Comparison of ENCODE assay signal across 16 cellular contexts in the genomic region with DNA sequence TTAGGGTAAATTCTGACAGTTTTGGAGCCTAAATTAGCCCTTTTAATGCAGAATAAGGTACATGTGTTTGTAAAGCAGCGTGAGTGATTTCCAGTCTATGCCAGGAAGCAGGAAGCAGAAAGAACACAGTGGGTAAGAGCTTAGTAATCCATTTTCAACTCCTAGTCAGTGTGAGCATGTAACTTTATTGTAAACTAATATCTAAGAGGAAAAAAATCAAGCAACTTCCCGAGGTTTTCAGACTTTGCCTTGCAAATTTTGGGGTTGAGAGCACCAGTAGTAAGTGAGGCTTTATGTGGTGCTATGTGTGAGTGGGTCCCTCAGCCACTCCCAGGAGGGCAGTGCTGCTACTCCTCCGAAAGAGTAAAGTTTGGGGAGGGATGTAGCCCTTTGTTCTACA. TPM values are rescaled to one million over a fixed set of nuclear protein-coding genes. Genes with fewer than 3 reads are reported as not detected.
A peak's percentile ranks its signal among the peaks of the same experiment; 100 is the strongest.
DNase-seq lines count a peak whose midpoint lies in the region; ATAC-seq, FAIRE-seq and TF ChIP-seq lines count a peak whose summit lies in the region.
"Had no signal": no experiment of that assay in that cellular context is flagged by ENCODE, and none has a peak within 500 bp of the region (broad histone marks: within the 10 kb centered on the region; RNA-seq: fewer than 3 reads in every experiment).

No MANE protein-coding gene starts in this region.

- H3K36me3 ChIP-seq in HepG2 (replicated peaks in 1 of 2; ENCODE audit: control insufficient read depth in 1 of 2, insufficient read depth in 2 of 2, low read length in 2 of 2) = 0 out of 5 replicates have a peak, but pooled peaks cover 0 to 2% of the 10 kb centered on the region in 2 experiments
- H3K36me3 ChIP-seq: MG63 had no signal

- peaks cover 16% of the 10 kb centered on the region for H3K79me2 ChIP-seq in HepG2 (ENCODE audit: insufficient read depth, low read length)

- CTCF ChIA-PET in HepG2 (lab: Yijun Ruan, JAX; ENCODE audit: low intra/inter-chr PET ratio, low total read pairs) = no interaction called here

- no peak for TF ChIP-seq CTCF in HepG2 (CRISPR knock-in tag; IDR thresholded peaks at IDR 0.05)

- no peaks in the 10 kb centered on the region; a peak in 1 of 5 replicates for H3K27me3 ChIP-seq in HepG2 (ENCODE audit: control insufficient read depth in 1 of 2, insufficient read depth in 2 of 2, low read length in 2 of 2)
- H3K27me3 ChIP-seq: left lung, MG63, SJSA1 had no signal

- H3K4me1 Mint-ChIP-seq in T-helper 17 cell = peaks cover 40% of the 10 kb centered on the region

- no peak for TF ChIP-seq RAD21 in HepG2 (CRISPR knock-in tag; IDR thresholded peaks at IDR 0.05)

- H3K36me3 Mint-ChIP-seq in T-helper 17 cell (ENCODE audit: low read depth) = peaks cover 4% of the 10 kb centered on the region

- no peak overlapping the region for H3K4me2 ChIP-seq in HepG2 (ENCODE audit: low read depth, low read length)

- no peaks in the 10 kb centered on the region for H4K20me1 ChIP-seq in HepG2 (ENCODE audit: insufficient read depth, low read length)

- H3K9me3 ChIP-seq in T-helper 17 cell (ENCODE audit: control insufficient read depth, low read length, poor library complexity, severe bottlenecking) = no peaks in the 10 kb centered on the region
- H3K9me3 ChIP-seq in HepG2 (ENCODE audit: low read length) = no peaks in the 10 kb centered on the region
- H3K9me3 ChIP-seq: left lung, MG63, SJSA1 had no signal

- FAIRE-seq in GM18507 (lab: Jason Lieb, UNC) (peak; percentile 57), HepG2 (lab: Jason Lieb, UNC) (no peak)
- FAIRE-seq: GM12892 had no signal

- no peak overlapping the region for H3K4me3 ChIP-seq in HepG2 (replicated peaks in 1 of 3; ENCODE audit: insufficient read depth in 1 of 3, low read depth in 2 of 3, low read length in 3 of 3)
- H3K4me3 ChIP-seq: left lung, MG63, SJSA1 had no signal

- no peak for DNase-seq in GM18507 (ENCODE audit: extremely low spot score, insufficient read length, low read depth)
- no peak for DNase-seq in T-helper 17 cell
- DNase-seq in kidney tubule cell (ENCODE audit: low spot score) = peak; percentile 22
- no peak for DNase-seq in substantia nigra (lab: John Stamatoyannopoulos, UW)
- DNase-seq in DMS153 (lab: John Stamatoyannopoulos, UW) = no peak
- DNase-seq in NCI-H1694 treated with DMSO at 0.1 percent for 48 hours (lab: John Stamatoyannopoulos, UW) = no peak
- DNase-seq in HepG2 (ENCODE audit: low spot score) = no peak
- DNase-seq: activated effector memory CD4-positive, alpha-beta T cell treated with anti-CD3 and anti-CD28 coated beads, Interleukin-2, amount 50 U/mL, for 16 hours; central memory CD4-positive, alpha-beta T cell; left lung; MG63; NCI-H446 had no signal

- no TSS peak for BruUV-seq in HepG2 (replicated peaks; lab: Mats Ljungman, UMichigan)

- peaks cover 24% of the 10 kb centered on the region for H3K4me1 ChIP-seq in HepG2 (ENCODE audit: insufficient read depth, low read length)

- 86% methylated on average over 3 of the region's 3 CpGs for WGBS in HepG2 (ENCODE audit: low lambda C conversion rate)

- no peak for TF ChIP-seq POLR2A in HepG2 (IDR thresholded peaks at IDR 0.05; ENCODE audit: insufficient read depth in 1 of 2, low read depth in 2 of 2, low read length in 2 of 2)

- in situ Hi-C loops in HepG2 (cut with HindIII; ENCODE audit: extremely low pct_ligation_motif_present, low pct_unique_long_range_greater_than_20kb) = no loop called here

- H2AFZ ChIP-seq in HepG2 (ENCODE audit: low read length) = no peak overlapping the region

- intact Hi-C loops in HepG2 (cut with micrococcal nuclease; ENCODE audit: unreplicated experiment) = no loop called here

- no peak for TF ChIP-seq EP300 in HepG2 (IDR thresholded peaks at IDR 0.05; ENCODE audit: low read depth in 2 of 2, low read length in 2 of 2)
- TF ChIP-seq EP300 in HepG2 (CRISPR knock-in tag; IDR thresholded peaks at IDR 0.05; ENCODE audit: borderline replicate concordance) = no peak

- H3K9ac ChIP-seq in HepG2 (ENCODE audit: insufficient read depth, low read depth, low read length) = no peak overlapping the region

- ATAC-seq in T-helper 17 cell (no peak), GM19467 (IDR thresholded peaks at IDR 0.05; ENCODE audit: unreplicated experiment) (no peak), HepG2 (no peak)
- ATAC-seq: activated CD4-positive, CD25-positive, alpha-beta regulatory T cell treated with anti-CD3 and anti-CD28 coated beads, Interleukin-2, amount 50 U/mL, for 24 hours; left lung had no signal

- no peaks in the 10 kb centered on the region for H3K27me3 Mint-ChIP-seq in T-helper 17 cell

- H3K27ac Mint-ChIP-seq in T-helper 17 cell = peak overlapping the region; percentile 51

- H3K27ac ChIP-seq in substantia nigra (ENCODE audit: low read depth, low read length, poor library complexity, severe bottlenecking) (peak overlapping the region; percentile 100), HepG2 (ENCODE audit: extremely low read length, insufficient read depth, low read length) (no peak overlapping the region)
- H3K27ac ChIP-seq: left lung, SJSA1 had no signal

- peak overlapping the region; percentile 25 for H3K4me3 Mint-ChIP-seq in T-helper 17 cell

- POLR2A ChIA-PET in HepG2 (lab: Yijun Ruan, JAX) = no interaction called here

TF ChIP-seq in HepG2, 621 proteins besides CTCF, POLR2A, EP300 and RAD21 (continues in another document):
- TF ChIP-seq SP1 (IDR thresholded peaks at IDR 0.05) (no peak), SP1 (CRISPR knock-in tag; IDR thresholded peaks at IDR 0.05) (no peak), HNRNPUL1 (IDR thresholded peaks at IDR 0.05; ENCODE audit: low read depth, low read length) (no peak), CENPT (CRISPR knock-in tag; IDR thresholded peaks at IDR 0.05; ENCODE audit: low read depth) (no peak), RORA (CRISPR knock-in tag; IDR thresholded peaks at IDR 0.05) (no peak), ZNF335 (CRISPR knock-in tag; IDR thresholded peaks at IDR 0.05) (no peak)
- TF ChIP-seq, protein P1, sequence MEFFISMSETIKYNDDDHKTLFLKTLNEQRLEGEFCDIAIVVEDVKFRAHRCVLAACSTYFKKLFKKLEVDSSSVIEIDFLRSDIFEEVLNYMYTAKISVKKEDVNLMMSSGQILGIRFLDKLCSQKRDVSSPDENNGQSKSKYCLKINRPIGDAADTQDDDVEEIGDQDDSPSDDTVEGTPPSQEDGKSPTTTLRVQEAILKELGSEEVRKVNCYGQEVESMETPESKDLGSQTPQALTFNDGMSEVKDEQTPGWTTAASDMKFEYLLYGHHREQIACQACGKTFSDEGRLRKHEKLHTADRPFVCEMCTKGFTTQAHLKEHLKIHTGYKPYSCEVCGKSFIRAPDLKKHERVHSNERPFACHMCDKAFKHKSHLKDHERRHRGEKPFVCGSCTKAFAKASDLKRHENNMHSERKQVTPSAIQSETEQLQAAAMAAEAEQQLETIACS (CRISPR knock-in tag; IDR thresholded peaks at IDR 0.05) = no peak

RNA-seq across cellular contexts. Expression of a gene that starts 2.9 kb away (rescaled TPM):
- total RNA-seq in T-helper 17 cell = 10 to 100 TPM; 11.2 to 13.4 TPM
- 13.9 and 18.4 TPM in 2 replicates for total RNA-seq in HepG2 (2016; rRNA removed; fragmentation: Illumina TruSeq; extraction: Trizol)
- total RNA-seq in HepG2 (2016; cell fraction: cytosol; rRNA removed; fragmentation: Illumina TruSeq; extraction: Trizol; ENCODE audit: low read depth) = 1.6 and 1.7 TPM in 2 replicates
- 12.8 and 18.2 TPM in 2 replicates for total RNA-seq in HepG2 (2016; cell fraction: insoluble cytoplasmic fraction; rRNA removed; fragmentation: Illumina TruSeq; extraction: Trizol)
- 9.4 and 10.0 TPM in 2 replicates for total RNA-seq in HepG2 (2016; cell fraction: membrane; rRNA removed; fragmentation: Illumina TruSeq; extraction: Trizol)
- 8.0 and 10.3 TPM in 2 replicates for total RNA-seq in HepG2 (2016; cell fraction: nucleus; rRNA removed; fragmentation: Illumina TruSeq; extraction: Trizol)
- 6.0 and 7.6 TPM in 2 replicates for polyA plus RNA-seq in HepG2 (2011; rRNA removed)
- 4.8 and 5.6 TPM in 2 replicates for polyA plus RNA-seq in HepG2 (2011; cell fraction: cytosol; rRNA removed)
- 3.6 and 4.9 TPM in 2 replicates for polyA plus RNA-seq in HepG2 (2011; cell fraction: nucleus; rRNA removed)
- polyA plus RNA-seq in HepG2 (2012) = 4.0 and 4.3 TPM in 2 replicates
- 0.84 and 0.93 TPM in 2 replicates for polyA plus RNA-seq in HepG2 (2016; cell fraction: cytosol; fragmentation: Illumina TruSeq; extraction: Trizol; ENCODE audit: low read depth)
- 12.4 and 12.8 TPM in 2 replicates for polyA plus RNA-seq in HepG2 (2016; cell fraction: insoluble cytoplasmic fraction; fragmentation: Illumina TruSeq; extraction: Trizol; ENCODE audit: low read depth)
- polyA plus RNA-seq in HepG2 (2016; cell fraction: membrane; fragmentation: Illumina TruSeq; extraction: Trizol; ENCODE audit: low read depth) = 3.3 and 4.4 TPM in 2 replicates
- 10.3 and 11.4 TPM in 2 replicates for polyA plus RNA-seq in HepG2 (2016; cell fraction: nucleus; fragmentation: Illumina TruSeq; extraction: Trizol; ENCODE audit: insufficient read depth, low read depth)
- polyA minus RNA-seq in HepG2 (2011; rRNA and poly(A)+ RNA removed; ENCODE audit: low replicate concordance) = 11.9 and 19.0 TPM in 2 replicates
- 6.0 and 6.7 TPM in 2 replicates for polyA minus RNA-seq in HepG2 (2011; cell fraction: cytosol; rRNA and poly(A)+ RNA removed)
- 5.9 and 7.2 TPM in 2 replicates for polyA minus RNA-seq in HepG2 (2011; cell fraction: nucleus; rRNA and poly(A)+ RNA removed)

RNA-seq across cellular contexts. Expression of a gene that starts 40.6 kb away (rescaled TPM):
- total RNA-seq in T-helper 17 cell (not detected), HepG2 (2016; rRNA removed; fragmentation: Illumina TruSeq; extraction: Trizol) (not detected in 2 replicates)
- not detected in 2 replicates for total RNA-seq in HepG2 (2016; cell fraction: cytosol; rRNA removed; fragmentation: Illumina TruSeq; extraction: Trizol; ENCODE audit: low read depth)
- total RNA-seq in HepG2 (2016; cell fraction: insoluble cytoplasmic fraction; rRNA removed; fragmentation: Illumina TruSeq; extraction: Trizol) = not detected in 2 replicates
- total RNA-seq in HepG2 (2016; cell fraction: membrane; rRNA removed; fragmentation: Illumina TruSeq; extraction: Trizol) = not detected in 2 replicates
- not detected in 2 replicates for total RNA-seq in HepG2 (2016; cell fraction: nucleus; rRNA removed; fragmentation: Illumina TruSeq; extraction: Trizol)
- polyA plus RNA-seq in HepG2 (2011; rRNA removed) = not detected in 2 replicates
- not detected in 2 replicates for polyA plus RNA-seq in HepG2 (2011; cell fraction: cytosol; rRNA removed)
- polyA plus RNA-seq in HepG2 (2011; cell fraction: nucleus; rRNA removed) = not detected in 2 replicates
- 0.04 TPM in 1 of 2 replicates, not detected in the other for polyA plus RNA-seq in HepG2 (2012)
- polyA plus RNA-seq in HepG2 (2016; cell fraction: cytosol; fragmentation: Illumina TruSeq; extraction: Trizol; ENCODE audit: low read depth) = not detected in 2 replicates
- polyA plus RNA-seq in HepG2 (2016; cell fraction: insoluble cytoplasmic fraction; fragmentation: Illumina TruSeq; extraction: Trizol; ENCODE audit: low read depth) = not detected in 2 replicates
- not detected in 2 replicates for polyA plus RNA-seq in HepG2 (2016; cell fraction: membrane; fragmentation: Illumina TruSeq; extraction: Trizol; ENCODE audit: low read depth)
- polyA plus RNA-seq in HepG2 (2016; cell fraction: nucleus; fragmentation: Illumina TruSeq; extraction: Trizol; ENCODE audit: insufficient read depth, low read depth) = not detected in 2 replicates
- polyA minus RNA-seq in HepG2 (2011; rRNA and poly(A)+ RNA removed; ENCODE audit: low replicate concordance) = not detected in 2 replicates
- polyA minus RNA-seq in HepG2 (2011; cell fraction: cytosol; rRNA and poly(A)+ RNA removed) = not detected in 2 replicates
- not detected in 2 replicates for polyA minus RNA-seq in HepG2 (2011; cell fraction: nucleus; rRNA and poly(A)+ RNA removed)
- total RNA-seq: left lung had no signal
